Comparison of ENCODE assay signal across 12 cellular contexts in the genomic region with DNA sequence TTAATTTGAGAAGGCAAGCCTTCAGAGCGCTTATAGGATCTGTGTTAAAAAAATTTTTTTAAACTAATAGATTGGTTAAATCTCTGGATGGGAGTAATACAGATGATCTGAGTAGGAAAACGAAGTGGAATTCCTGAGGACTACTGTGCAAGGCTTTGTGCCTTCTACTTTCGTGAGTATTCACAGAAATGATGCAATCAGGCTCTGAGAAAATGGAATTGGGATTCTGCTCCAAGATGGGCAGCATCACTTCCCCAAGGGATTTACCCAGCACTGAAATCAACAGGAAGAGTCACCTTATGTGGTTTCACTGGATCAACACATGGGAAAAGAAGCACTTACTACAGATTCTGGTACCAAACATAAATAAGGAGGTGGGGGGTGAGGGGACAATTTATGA. TPM values are rescaled to one million over a fixed set of nuclear protein-coding genes. Genes with fewer than 3 reads are reported as not detected.
DNase-seq lines count a peak whose midpoint lies in the region; ATAC-seq and TF ChIP-seq lines count a peak whose summit lies in the region.
"Had no signal": no experiment of that assay in that cellular context is flagged by ENCODE, and none has a peak within 500 bp of the region (broad histone marks: within the 10 kb centered on the region; RNA-seq: fewer than 3 reads in every experiment).

No MANE protein-coding gene starts in this region.

- no peaks in the 10 kb centered on the region for H3K9me2 ChIP-seq in GM23338 (ENCODE audit: insufficient read depth)

- H3K27ac Mint-ChIP-seq in GM23338: peak overlapping the region; percentile 34
- peak overlapping the region; percentile 3 for H3K27ac Mint-ChIP-seq in nephron progenitor cell
- no peak overlapping the region for H3K27ac Mint-ChIP-seq in CD8-positive, alpha-beta T cell
- H3K27ac Mint-ChIP-seq: activated B cell treated with CpG ODN at 0.5 μM for 24 hours; stimulated activated memory B cell treated with anti-CD40 and anti-IgM and Interleukin-4, amounts not matched to agents 10 μg/mL and 1 μg/mL and 100 μg/mL, for 72 hours had no signal

- no peaks in the 10 kb centered on the region for H3K9me3 ChIP-seq in upper lobe of right lung
- no peaks in the 10 kb centered on the region for H3K9me3 ChIP-seq in CD8-positive, alpha-beta T cell (ENCODE audit: low read length)

- peak overlapping the region; percentile 77 for H3K27ac ChIP-seq in GM23338 (ENCODE audit: low read depth)
- H3K27ac ChIP-seq in upper lobe of right lung: no peak overlapping the region
- no peak overlapping the region for H3K27ac ChIP-seq in CD8-positive, alpha-beta T cell (ENCODE audit: low read depth, low read length)

- TF ChIP-seq CTCF in AG09309 (IDR thresholded peaks at IDR 0.05; ENCODE audit: control insufficient read depth, insufficient read depth, low read depth, low read length, missing control alignments) (no peak), GM23338 (conservative IDR thresholded peaks at IDR 0.05; ENCODE audit: low read depth in 2 of 2) (no peak), choroid plexus epithelial cell (conservative IDR thresholded peaks at IDR 0.05; ENCODE audit: low read depth, low read length) (no peak), nephron progenitor cell (IDR thresholded peaks at IDR 0.05) (no peak), upper lobe of right lung (IDR thresholded peaks at IDR 0.05) (no peak)
- TF ChIP-seq CTCF in CD8-positive, alpha-beta T cell (IDR thresholded peaks at IDR 0.05): no peak

- H3K27me3 Mint-ChIP-seq in GM23338 (ENCODE audit: insufficient read depth, low read depth, poor library complexity): peaks cover 6% of the 10 kb centered on the region
- H3K27me3 Mint-ChIP-seq in nephron progenitor cell (ENCODE audit: low read depth, poor library complexity): no peaks in the 10 kb centered on the region
- no peaks in the 10 kb centered on the region for H3K27me3 Mint-ChIP-seq in CD8-positive, alpha-beta T cell (ENCODE audit: low read depth)
- H3K27me3 Mint-ChIP-seq: activated B cell treated with CpG ODN at 0.5 μM for 24 hours; stimulated activated memory B cell treated with anti-CD40 and anti-IgM and Interleukin-4, amounts not matched to agents 10 μg/mL and 1 μg/mL and 100 μg/mL, for 72 hours had no signal

- H3K36me3 Mint-ChIP-seq in GM23338 (ENCODE audit: low read depth): no peaks in the 10 kb centered on the region
- H3K36me3 Mint-ChIP-seq in nephron progenitor cell (ENCODE audit: low read depth): peaks cover 16% of the 10 kb centered on the region
- peaks cover 8% of the 10 kb centered on the region for H3K36me3 Mint-ChIP-seq in CD8-positive, alpha-beta T cell
- H3K36me3 Mint-ChIP-seq: stimulated activated memory B cell treated with anti-CD40 and anti-IgM and Interleukin-4, amounts not matched to agents 10 μg/mL and 1 μg/mL and 100 μg/mL, for 72 hours had no signal

- H3K27me3 ChIP-seq in GM23338 (ENCODE audit: insufficient read depth) (no peaks in the 10 kb centered on the region), upper lobe of right lung (no peaks in the 10 kb centered on the region)
- H3K27me3 ChIP-seq in CD8-positive, alpha-beta T cell (ENCODE audit: insufficient read depth, low read length): no peaks in the 10 kb centered on the region

- CTCF ChIA-PET in CD8-positive, alpha-beta T cell (lab: Charles Lee): no interaction called here

- H2AFZ ChIP-seq in GM23338: no peak overlapping the region

- 0 out of 2 replicates have a peak overlapping the region, but pooled peaks have one; percentile 8 for H3K4me2 ChIP-seq in GM23338

- peaks cover 100% of the 10 kb centered on the region for H3K79me2 ChIP-seq in GM23338 (replicated peaks; ENCODE audit: insufficient read depth)

- DNase-seq in AG09309 (ENCODE audit: low read depth): peak; percentile 67
- no peak for DNase-seq in GM23338 (ENCODE audit: low spot score)
- peak; percentile 50 for DNase-seq in choroid plexus epithelial cell (ENCODE audit: low read depth)
- DNase-seq in nephron progenitor cell: no peak
- no peak for DNase-seq in upper lobe of right lung
- no peak for DNase-seq in CD8-positive, alpha-beta T cell
- DNase-seq: activated B cell treated with CpG ODN at 0.5 μM for 24 hours; anterior cingulate cortex; stimulated activated CD4-positive, alpha-beta T cell treated with anti-CD3 and anti-CD28 coated beads, Interleukin-2, amount 100 ng/mL, for 48 hours had no signal

- H3F3A ChIP-seq in GM23338 (replicated peaks; ENCODE audit: low read depth): no peaks in the 10 kb centered on the region

- no peak overlapping the region for H3K4me3 Mint-ChIP-seq in GM23338
- no peak overlapping the region for H3K4me3 Mint-ChIP-seq in nephron progenitor cell
- no peak overlapping the region for H3K4me3 Mint-ChIP-seq in CD8-positive, alpha-beta T cell
- H3K4me3 Mint-ChIP-seq: activated B cell treated with CpG ODN at 0.5 μM for 24 hours; stimulated activated memory B cell treated with anti-CD40 and anti-IgM and Interleukin-4, amounts not matched to agents 10 μg/mL and 1 μg/mL and 100 μg/mL, for 72 hours had no signal

- H3K4me3 ChIP-seq in AG09309 (ENCODE audit: control insufficient read depth, low read depth, low read length) (no peak overlapping the region), GM23338 (no peak overlapping the region), choroid plexus epithelial cell (ENCODE audit: low read depth, low read length) (no peak overlapping the region), upper lobe of right lung (no peak overlapping the region)
- H3K4me3 ChIP-seq in CD8-positive, alpha-beta T cell (ENCODE audit: low read depth, low read length): no peak overlapping the region

- intact Hi-C loops in upper lobe of right lung (cut with DNase I): no loop called here
- intact Hi-C loops in CD8-positive, alpha-beta T cell (cut with DNase I, micrococcal nuclease): no loop called here

- POLR2A ChIA-PET in CD8-positive, alpha-beta T cell (lab: Charles Lee): no interaction called here

- ATAC-seq in GM23338: no peak
- ATAC-seq in upper lobe of right lung: no peak
- ATAC-seq in CD8-positive, alpha-beta T cell: no peak
- no peak for ATAC-seq in GM21717 (IDR thresholded peaks at IDR 0.05; ENCODE audit: unreplicated experiment)
- ATAC-seq in GM19463 (IDR thresholded peaks at IDR 0.05; ENCODE audit: unreplicated experiment): no peak
- ATAC-seq: stimulated activated memory B cell treated with anti-CD40 and anti-IgM and Interleukin-4, amounts not matched to agents 10 μg/mL and 1 μg/mL and 100 μg/mL, for 72 hours had no signal

- H3K9me3 Mint-ChIP-seq in GM23338: no peaks in the 10 kb centered on the region
- H3K9me3 Mint-ChIP-seq in nephron progenitor cell: no peaks in the 10 kb centered on the region
- no peaks in the 10 kb centered on the region for H3K9me3 Mint-ChIP-seq in CD8-positive, alpha-beta T cell
- H3K9me3 Mint-ChIP-seq: activated B cell treated with CpG ODN at 0.5 μM for 24 hours; stimulated activated memory B cell treated with anti-CD40 and anti-IgM and Interleukin-4, amounts not matched to agents 10 μg/mL and 1 μg/mL and 100 μg/mL, for 72 hours had no signal

- peaks cover 28% of the 10 kb centered on the region for H4K20me1 ChIP-seq in GM23338 (replicated peaks; ENCODE audit: insufficient read depth)

- H3K4me1 ChIP-seq in GM23338 (ENCODE audit: insufficient read depth) (peaks cover 33% of the 10 kb centered on the region), upper lobe of right lung (peaks cover 31% of the 10 kb centered on the region)
- peaks cover 20% of the 10 kb centered on the region for H3K4me1 ChIP-seq in CD8-positive, alpha-beta T cell (ENCODE audit: insufficient read depth, low read length)

- H3K36me3 ChIP-seq in GM23338 (ENCODE audit: insufficient read depth) (no peaks in the 10 kb centered on the region), upper lobe of right lung (no peaks in the 10 kb centered on the region)
- no peaks in the 10 kb centered on the region for H3K36me3 ChIP-seq in CD8-positive, alpha-beta T cell (ENCODE audit: insufficient read depth, low read length)

- H3K4me1 Mint-ChIP-seq in GM23338 (peaks cover 43% of the 10 kb centered on the region), nephron progenitor cell (peaks cover 29% of the 10 kb centered on the region)
- peaks cover 77% of the 10 kb centered on the region for H3K4me1 Mint-ChIP-seq in CD8-positive, alpha-beta T cell (ENCODE audit: low read depth)

TF ChIP-seq in GM23338, 12 proteins besides CTCF, POLR2A, EP300 and RAD21 (continues in another document):
- TF ChIP-seq CREB1 (CRISPR knock-in tag; IDR thresholded peaks at IDR 0.05; ENCODE audit: low read depth) (no peak), REST (IDR thresholded peaks at IDR 0.05; ENCODE audit: unreplicated experiment) (no peak), NANOG (IDR thresholded peaks at IDR 0.05; ENCODE audit: borderline replicate concordance) (no peak), POLR2AphosphoS5 (IDR thresholded peaks at IDR 0.05; ENCODE audit: low read depth) (no peak)

RNA-seq across cellular contexts. Expression of gene KMT5B, which starts 12.5 kb away (rescaled TPM):
- 31.0 and 39.1 TPM in 2 replicates for total RNA-seq in GM23338 (2014; rRNA removed; shearing (Covaris generic))
- polyA plus RNA-seq in GM23338 (2016; fragmentation: Nextera tagmentation; extraction: Ambion mirVana): 20.5 and 26.4 TPM in 2 replicates
- total RNA-seq in upper lobe of right lung: 43.9 TPM
- total RNA-seq in CD8-positive, alpha-beta T cell: 10 to 100 TPM; 21.0 to 24.3 TPM

Comparison
In these comparisons a context has a peak if more than half of its experiments do, and no peak if none do; other contexts are left out.
1. DNase-seq: peak in AG09309 (single experiment) and choroid plexus epithelial cell (single experiment); none in GM23338 (single experiment), nephron progenitor cell (single experiment), upper lobe of right lung (single experiment) and CD8-positive, alpha-beta T cell (0 of 7).